ENCODE assay signal across 13 cellular contexts in the genomic region with DNA sequence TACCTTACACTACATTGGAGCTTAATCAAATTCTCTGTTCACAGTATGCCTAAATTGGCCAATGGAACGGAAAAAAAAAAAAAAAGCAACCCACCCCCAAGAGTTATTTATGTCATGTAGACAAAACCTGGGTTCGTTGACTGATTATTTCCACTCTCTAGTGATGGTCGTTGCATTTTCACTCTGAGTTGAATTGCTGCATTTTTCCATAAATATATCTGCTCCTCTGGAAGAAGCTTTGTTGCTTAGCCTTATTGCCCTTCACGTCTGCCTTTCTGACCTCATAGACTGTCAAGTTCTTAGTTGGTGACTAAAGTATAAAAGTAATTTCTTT.
DNase-seq lines count a peak whose midpoint lies in the region; ATAC-seq and TF ChIP-seq lines count a peak whose summit lies in the region.
"Had no signal": no experiment of that assay in that cellular context is flagged by ENCODE, and none has a peak within 500 bp of the region (broad histone marks: within the 10 kb centered on the region; RNA-seq: fewer than 3 reads in every experiment).

No MANE protein-coding gene starts in this region.

- H3K4me2 ChIP-seq in Loucy (ENCODE audit: low read depth, low read length, poor library complexity, severe bottlenecking), result peak overlapping the region; percentile 77

- H4K20me1 ChIP-seq in Loucy (ENCODE audit: insufficient read depth, low read length, poor library complexity, severe bottlenecking), result no peaks in the 10 kb centered on the region

- H3K27ac Mint-ChIP-seq in activated naive CD8-positive, alpha-beta T cell treated with anti-CD3 and anti-CD28 coated beads for 36 hours, result peak overlapping the region; percentile 97
- peak overlapping the region; percentile 79 for H3K27ac Mint-ChIP-seq in stimulated activated memory B cell treated with anti-CD40 and anti-IgM and Interleukin-4, amounts not matched to agents 10 μg/mL and 1 μg/mL and 100 μg/mL, for 72 hours

- no peaks in the 10 kb centered on the region for H3F3A ChIP-seq in Loucy (ENCODE audit: low read depth)

- H3K36me3 Mint-ChIP-seq in activated naive CD8-positive, alpha-beta T cell treated with anti-CD3 and anti-CD28 coated beads for 36 hours, result no peaks in the 10 kb centered on the region
- no peaks in the 10 kb centered on the region for H3K36me3 Mint-ChIP-seq in stimulated activated memory B cell treated with anti-CD40 and anti-IgM and Interleukin-4, amounts not matched to agents 10 μg/mL and 1 μg/mL and 100 μg/mL, for 72 hours

- H3K36me3 ChIP-seq in Loucy (ENCODE audit: insufficient read depth, low read length) (no peaks in the 10 kb centered on the region), BE2C (no peaks in the 10 kb centered on the region)

- no peaks in the 10 kb centered on the region for H3K27me3 Mint-ChIP-seq in activated naive CD8-positive, alpha-beta T cell treated with anti-CD3 and anti-CD28 coated beads for 36 hours
- no peaks in the 10 kb centered on the region for H3K27me3 Mint-ChIP-seq in stimulated activated memory B cell treated with anti-CD40 and anti-IgM and Interleukin-4, amounts not matched to agents 10 μg/mL and 1 μg/mL and 100 μg/mL, for 72 hours

- no peaks in the 10 kb centered on the region for H3K79me2 ChIP-seq in Loucy (ENCODE audit: insufficient read depth, low read length)

- no peaks in the 10 kb centered on the region for H3K9me3 ChIP-seq in Loucy (ENCODE audit: insufficient read depth, low read depth, low read length)
- no peaks in the 10 kb centered on the region; the same call in 1 of the 2 replicates for H3K9me3 ChIP-seq in BE2C

- peak overlapping the region; percentile 10 for H3K9ac ChIP-seq in Loucy (ENCODE audit: low read depth, low read length, poor library complexity, severe bottlenecking)

- peak; percentile 15 for DNase-seq in activated T-cell treated with anti-CD3 and anti-CD28 coated beads for 24 hours (ENCODE audit: low read depth)
- no peak for DNase-seq in activated T-cell treated with anti-CD3 and anti-CD28 coated beads, Interleukin-2, amount 50 U/mL, for 48 hours
- peak; percentile 10 for DNase-seq in activated naive CD8-positive, alpha-beta T cell treated with anti-CD3 and anti-CD28 coated beads for 36 hours
- DNase-seq in BE2C, result no peak
- DNase-seq in kidney glomerular epithelial cell (lab: John Stamatoyannopoulos, UW), result no peak
- DNase-seq: DMS153, mesendoderm, NCI-H2081 treated with DMSO at 0.1 percent for 48 hours, NCI-H748 treated with DMSO at 0.1 percent for 48 hours, occipital lobe had no signal

- H3K9me3 Mint-ChIP-seq in activated naive CD8-positive, alpha-beta T cell treated with anti-CD3 and anti-CD28 coated beads for 36 hours, result no peaks in the 10 kb centered on the region
- H3K9me3 Mint-ChIP-seq in stimulated activated memory B cell treated with anti-CD40 and anti-IgM and Interleukin-4, amounts not matched to agents 10 μg/mL and 1 μg/mL and 100 μg/mL, for 72 hours, result no peaks in the 10 kb centered on the region

- no peaks in the 10 kb centered on the region for H3K9me2 ChIP-seq in Loucy (replicated peaks; ENCODE audit: low read depth, low read length)

- peak overlapping the region; percentile 72 for H2AFZ ChIP-seq in Loucy (ENCODE audit: low read length)

- H3K27me3 ChIP-seq in Loucy (ENCODE audit: insufficient read depth, low read length, poor library complexity, severe bottlenecking) (no peaks in the 10 kb centered on the region), BE2C (no peaks in the 10 kb centered on the region)

- H3K4me1 Mint-ChIP-seq in activated naive CD8-positive, alpha-beta T cell treated with anti-CD3 and anti-CD28 coated beads for 36 hours, result peaks cover 24% of the 10 kb centered on the region
- peaks cover 29% of the 10 kb centered on the region for H3K4me1 Mint-ChIP-seq in stimulated activated memory B cell treated with anti-CD40 and anti-IgM and Interleukin-4, amounts not matched to agents 10 μg/mL and 1 μg/mL and 100 μg/mL, for 72 hours

- peak overlapping the region; percentile 48 for H3K4me3 ChIP-seq in Loucy (ENCODE audit: low read length, poor library complexity, severe bottlenecking)
- no peak overlapping the region for H3K4me3 ChIP-seq in BE2C (ENCODE audit: low read depth, low read length)

- TF ChIP-seq CTCF in Loucy (conservative IDR thresholded peaks at IDR 0.05; ENCODE audit: low read length) (no peak), BE2C (IDR thresholded peaks at IDR 0.05; ENCODE audit: low read depth, low read length) (no peak)

- ATAC-seq in stimulated activated memory B cell treated with anti-CD40 and anti-IgM and Interleukin-4, amounts not matched to agents 10 μg/mL and 1 μg/mL and 100 μg/mL, for 72 hours, result peak; percentile 49
- no peak for ATAC-seq in GM21360 (IDR thresholded peaks at IDR 0.05; ENCODE audit: unreplicated experiment)

- peaks cover 19% of the 10 kb centered on the region for H3K4me1 ChIP-seq in Loucy (ENCODE audit: insufficient read depth, low read length, poor library complexity, severe bottlenecking)
- no peaks in the 10 kb centered on the region for H3K4me1 ChIP-seq in BE2C

- peak overlapping the region; percentile 71 for H3K4me3 Mint-ChIP-seq in activated naive CD8-positive, alpha-beta T cell treated with anti-CD3 and anti-CD28 coated beads for 36 hours
- H3K4me3 Mint-ChIP-seq in stimulated activated memory B cell treated with anti-CD40 and anti-IgM and Interleukin-4, amounts not matched to agents 10 μg/mL and 1 μg/mL and 100 μg/mL, for 72 hours, result no peak overlapping the region

Comparison
In these comparisons a context has a peak if more than half of its experiments do, and no peak if none do; other contexts are left out.
1. DNase-seq: peak in activated T-cell treated with anti-CD3 and anti-CD28 coated beads for 24 hours (single experiment) and activated naive CD8-positive, alpha-beta T cell treated with anti-CD3 and anti-CD28 coated beads for 36 hours (single experiment); none in activated T-cell treated with anti-CD3 and anti-CD28 coated beads, Interleukin-2, amount 50 U/mL, for 48 hours (0 of 2), BE2C (single experiment) and kidney glomerular epithelial cell (single experiment).